1 cellular context compared by ENCODE assay signal in genomic region chr9:71636143-71636839, GRCh38.
TF ChIP-seq lines count a peak whose summit lies in the region.

No MANE protein-coding gene starts in this region.

TF ChIP-seq in K562, 482 proteins besides CTCF, POLR2A, EP300 and RAD21 (continued from another document):
- TF ChIP-seq ZNF592 (IDR thresholded peaks at IDR 0.05), result 0 out of 2 replicates have a peak, but pooled peaks have one; percentile 36
- no peak for TF ChIP-seq SMARCE1 (IDR thresholded peaks at IDR 0.05)
- no peak for TF ChIP-seq ESRRA (IDR thresholded peaks at IDR 0.05; ENCODE audit: borderline replicate concordance, low read depth)
- no peak for TF ChIP-seq KLF10 (CRISPR knock-in tag; IDR thresholded peaks at IDR 0.05)
- TF ChIP-seq CEBPB (tag; IDR thresholded peaks at IDR 0.05), result peak; percentile 46; the same call in 1 of the 2 replicates
- TF ChIP-seq GTF2F1 (IDR thresholded peaks at IDR 0.05; ENCODE audit: low read depth, low read length), result no peak
- no peak for TF ChIP-seq FOXA3 (CRISPR knock-in tag; conservative IDR thresholded peaks at IDR 0.05 in 1 of 2, IDR thresholded peaks at IDR 0.05 in 1 of 2)
- no peak for TF ChIP-seq TAF7 (tag; IDR thresholded peaks at IDR 0.05)
- TF ChIP-seq RBM39 (optimal IDR thresholded peaks at IDR 0.05; ENCODE audit: low read depth, low read length), result no peak
- TF ChIP-seq, protein P1, sequence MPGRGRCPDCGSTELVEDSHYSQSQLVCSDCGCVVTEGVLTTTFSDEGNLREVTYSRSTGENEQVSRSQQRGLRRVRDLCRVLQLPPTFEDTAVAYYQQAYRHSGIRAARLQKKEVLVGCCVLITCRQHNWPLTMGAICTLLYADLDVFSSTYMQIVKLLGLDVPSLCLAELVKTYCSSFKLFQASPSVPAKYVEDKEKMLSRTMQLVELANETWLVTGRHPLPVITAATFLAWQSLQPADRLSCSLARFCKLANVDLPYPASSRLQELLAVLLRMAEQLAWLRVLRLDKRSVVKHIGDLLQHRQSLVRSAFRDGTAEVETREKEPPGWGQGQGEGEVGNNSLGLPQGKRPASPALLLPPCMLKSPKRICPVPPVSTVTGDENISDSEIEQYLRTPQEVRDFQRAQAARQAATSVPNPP (IDR thresholded peaks at IDR 0.05; ENCODE audit: borderline replicate concordance, insufficient read depth, insufficient read length), result no peak
- no peak for TF ChIP-seq ZNF282 (CRISPR knock-in tag; IDR thresholded peaks at IDR 0.05)
- no peak for TF ChIP-seq TRIM24 (IDR thresholded peaks at IDR 0.05)
- no peak for TF ChIP-seq ZNF146 (CRISPR knock-in tag; IDR thresholded peaks at IDR 0.05; ENCODE audit: unreplicated experiment)
- TF ChIP-seq SMAD1 (IDR thresholded peaks at IDR 0.05; ENCODE audit: low read depth, low read length, partially characterized antibody), result no peak
- TF ChIP-seq STAT5B (CRISPR knock-in tag; IDR thresholded peaks at IDR 0.05), result no peak
- TF ChIP-seq DIDO1 (tag; IDR thresholded peaks at IDR 0.05; ENCODE audit: low read depth), result no peak
- TF ChIP-seq NFE2 (IDR thresholded peaks at IDR 0.05; ENCODE audit: low read depth), result no peak
- TF ChIP-seq, protein P2, sequence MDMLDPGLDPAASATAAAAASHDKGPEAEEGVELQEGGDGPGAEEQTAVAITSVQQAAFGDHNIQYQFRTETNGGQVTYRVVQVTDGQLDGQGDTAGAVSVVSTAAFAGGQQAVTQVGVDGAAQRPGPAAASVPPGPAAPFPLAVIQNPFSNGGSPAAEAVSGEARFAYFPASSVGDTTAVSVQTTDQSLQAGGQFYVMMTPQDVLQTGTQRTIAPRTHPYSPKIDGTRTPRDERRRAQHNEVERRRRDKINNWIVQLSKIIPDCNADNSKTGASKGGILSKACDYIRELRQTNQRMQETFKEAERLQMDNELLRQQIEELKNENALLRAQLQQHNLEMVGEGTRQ (CRISPR knock-in tag; IDR thresholded peaks at IDR 0.05), result no peak
- TF ChIP-seq CBX5 (IDR thresholded peaks at IDR 0.05; ENCODE audit: borderline replicate concordance, low read depth), result no peak
- no peak for TF ChIP-seq ZNF655 (CRISPR knock-in tag; IDR thresholded peaks at IDR 0.05)
- no peak for TF ChIP-seq HDAC8 (tag; IDR thresholded peaks at IDR 0.05)
- TF ChIP-seq, protein P3, sequence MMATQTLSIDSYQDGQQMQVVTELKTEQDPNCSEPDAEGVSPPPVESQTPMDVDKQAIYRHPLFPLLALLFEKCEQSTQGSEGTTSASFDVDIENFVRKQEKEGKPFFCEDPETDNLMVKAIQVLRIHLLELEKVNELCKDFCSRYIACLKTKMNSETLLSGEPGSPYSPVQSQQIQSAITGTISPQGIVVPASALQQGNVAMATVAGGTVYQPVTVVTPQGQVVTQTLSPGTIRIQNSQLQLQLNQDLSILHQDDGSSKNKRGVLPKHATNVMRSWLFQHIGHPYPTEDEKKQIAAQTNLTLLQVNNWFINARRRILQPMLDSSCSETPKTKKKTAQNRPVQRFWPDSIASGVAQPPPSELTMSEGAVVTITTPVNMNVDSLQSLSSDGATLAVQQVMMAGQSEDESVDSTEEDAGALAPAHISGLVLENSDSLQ (IDR thresholded peaks at IDR 0.05), result peak; percentile 53; the same call in 1 of the 2 replicates
- TF ChIP-seq ERF (CRISPR knock-in tag; IDR thresholded peaks at IDR 0.05), result no peak
- no peak for TF ChIP-seq ILK (tag; IDR thresholded peaks at IDR 0.05; ENCODE audit: borderline replicate concordance, low read depth)
- no peak for TF ChIP-seq MEF2D (tag; conservative IDR thresholded peaks at IDR 0.05; ENCODE audit: low read depth)
- no peak for TF ChIP-seq ZNF354B (CRISPR knock-in tag; IDR thresholded peaks at IDR 0.05)
- TF ChIP-seq ZNF77 (CRISPR knock-in tag; IDR thresholded peaks at IDR 0.05), result no peak
- TF ChIP-seq TEAD4 (IDR thresholded peaks at IDR 0.05; ENCODE audit: low read length), result no peak
- TF ChIP-seq TEAD4 (CRISPR knock-in tag; IDR thresholded peaks at IDR 0.05; ENCODE audit: borderline replicate concordance), result no peak
- no peak for TF ChIP-seq ZEB2 (IDR thresholded peaks at IDR 0.05)
- no peak for TF ChIP-seq MTA3 (IDR thresholded peaks at IDR 0.05; ENCODE audit: borderline replicate concordance)
- TF ChIP-seq FOXK1 (CRISPR knock-in tag; IDR thresholded peaks at IDR 0.05; ENCODE audit: borderline replicate concordance), result no peak
- no peak for TF ChIP-seq SIX5 (IDR thresholded peaks at IDR 0.05; ENCODE audit: borderline replicate concordance in 1 of 2, insufficient read depth in 1 of 2, low read depth in 1 of 2, low read length in 2 of 2)
- no peak for TF ChIP-seq ETV5 (CRISPR knock-in tag; IDR thresholded peaks at IDR 0.05; ENCODE audit: low read depth)
- no peak for TF ChIP-seq ZFP30 (CRISPR knock-in tag; IDR thresholded peaks at IDR 0.05; ENCODE audit: borderline replicate concordance)
- TF ChIP-seq DPF2 (IDR thresholded peaks at IDR 0.05), result 0 out of 2 replicates have a peak, but pooled peaks have one; percentile 11
